ENCODE assay signal across 2 cellular contexts in the genomic region with DNA sequence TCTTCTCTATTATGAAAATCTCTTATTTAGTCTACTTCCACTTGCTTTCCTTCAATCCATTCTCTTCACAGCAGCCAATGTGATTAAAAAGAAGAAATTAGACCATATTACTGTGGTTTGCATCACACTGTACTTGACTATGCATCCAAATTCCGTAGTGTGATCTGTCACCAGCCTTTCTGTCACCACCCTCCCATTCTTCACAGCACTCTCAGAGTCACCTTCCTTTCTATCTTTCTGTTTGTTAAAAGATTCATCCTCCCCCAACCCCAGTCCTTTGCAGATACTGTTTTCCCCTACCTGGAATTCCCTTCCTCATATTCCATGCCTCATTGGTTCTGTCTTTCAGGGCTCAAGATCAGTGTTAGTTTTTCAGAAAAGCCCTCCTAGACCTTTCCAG.
TF ChIP-seq lines count a peak whose summit lies in the region.

No MANE protein-coding gene starts in this region.

TF ChIP-seq in liver, 16 proteins besides CTCF, POLR2A, EP300 and RAD21:
- TF ChIP-seq JUND (IDR thresholded peaks at IDR 0.05) (no peak), TAF1 (conservative IDR thresholded peaks at IDR 0.05) (no peak), GABPA (IDR thresholded peaks at IDR 0.05 in 1 of 2, conservative IDR thresholded peaks at IDR 0.05 in 1 of 2) (no peak), HNF4A (conservative IDR thresholded peaks at IDR 0.05) (no peak), RXRA (IDR thresholded peaks at IDR 0.05) (no peak)
- TF ChIP-seq, protein P1, sequence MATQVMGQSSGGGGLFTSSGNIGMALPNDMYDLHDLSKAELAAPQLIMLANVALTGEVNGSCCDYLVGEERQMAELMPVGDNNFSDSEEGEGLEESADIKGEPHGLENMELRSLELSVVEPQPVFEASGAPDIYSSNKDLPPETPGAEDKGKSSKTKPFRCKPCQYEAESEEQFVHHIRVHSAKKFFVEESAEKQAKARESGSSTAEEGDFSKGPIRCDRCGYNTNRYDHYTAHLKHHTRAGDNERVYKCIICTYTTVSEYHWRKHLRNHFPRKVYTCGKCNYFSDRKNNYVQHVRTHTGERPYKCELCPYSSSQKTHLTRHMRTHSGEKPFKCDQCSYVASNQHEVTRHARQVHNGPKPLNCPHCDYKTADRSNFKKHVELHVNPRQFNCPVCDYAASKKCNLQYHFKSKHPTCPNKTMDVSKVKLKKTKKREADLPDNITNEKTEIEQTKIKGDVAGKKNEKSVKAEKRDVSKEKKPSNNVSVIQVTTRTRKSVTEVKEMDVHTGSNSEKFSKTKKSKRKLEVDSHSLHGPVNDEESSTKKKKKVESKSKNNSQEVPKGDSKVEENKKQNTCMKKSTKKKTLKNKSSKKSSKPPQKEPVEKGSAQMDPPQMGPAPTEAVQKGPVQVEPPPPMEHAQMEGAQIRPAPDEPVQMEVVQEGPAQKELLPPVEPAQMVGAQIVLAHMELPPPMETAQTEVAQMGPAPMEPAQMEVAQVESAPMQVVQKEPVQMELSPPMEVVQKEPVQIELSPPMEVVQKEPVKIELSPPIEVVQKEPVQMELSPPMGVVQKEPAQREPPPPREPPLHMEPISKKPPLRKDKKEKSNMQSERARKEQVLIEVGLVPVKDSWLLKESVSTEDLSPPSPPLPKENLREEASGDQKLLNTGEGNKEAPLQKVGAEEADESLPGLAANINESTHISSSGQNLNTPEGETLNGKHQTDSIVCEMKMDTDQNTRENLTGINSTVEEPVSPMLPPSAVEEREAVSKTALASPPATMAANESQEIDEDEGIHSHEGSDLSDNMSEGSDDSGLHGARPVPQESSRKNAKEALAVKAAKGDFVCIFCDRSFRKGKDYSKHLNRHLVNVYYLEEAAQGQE (IDR thresholded peaks at IDR 0.05), result no peak
- TF ChIP-seq, protein P2, sequence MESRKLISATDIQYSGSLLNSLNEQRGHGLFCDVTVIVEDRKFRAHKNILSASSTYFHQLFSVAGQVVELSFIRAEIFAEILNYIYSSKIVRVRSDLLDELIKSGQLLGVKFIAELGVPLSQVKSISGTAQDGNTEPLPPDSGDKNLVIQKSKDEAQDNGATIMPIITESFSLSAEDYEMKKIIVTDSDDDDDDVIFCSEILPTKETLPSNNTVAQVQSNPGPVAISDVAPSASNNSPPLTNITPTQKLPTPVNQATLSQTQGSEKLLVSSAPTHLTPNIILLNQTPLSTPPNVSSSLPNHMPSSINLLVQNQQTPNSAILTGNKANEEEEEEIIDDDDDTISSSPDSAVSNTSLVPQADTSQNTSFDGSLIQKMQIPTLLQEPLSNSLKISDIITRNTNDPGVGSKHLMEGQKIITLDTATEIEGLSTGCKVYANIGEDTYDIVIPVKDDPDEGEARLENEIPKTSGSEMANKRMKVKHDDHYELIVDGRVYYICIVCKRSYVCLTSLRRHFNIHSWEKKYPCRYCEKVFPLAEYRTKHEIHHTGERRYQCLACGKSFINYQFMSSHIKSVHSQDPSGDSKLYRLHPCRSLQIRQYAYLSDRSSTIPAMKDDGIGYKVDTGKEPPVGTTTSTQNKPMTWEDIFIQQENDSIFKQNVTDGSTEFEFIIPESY (IDR thresholded peaks at IDR 0.05), result no peak
TF ChIP-seq in liver: peak in this region for 0.

TF ChIP-seq in HepG2, 621 proteins besides CTCF, POLR2A, EP300 and RAD21:
- TF ChIP-seq SP140L (CRISPR knock-in tag; IDR thresholded peaks at IDR 0.05; ENCODE audit: borderline replicate concordance), result no peak
TF ChIP-seq in HepG2: peak in this region for 0.
